10 cellular contexts compared by ENCODE assay signal in the genomic region with DNA sequence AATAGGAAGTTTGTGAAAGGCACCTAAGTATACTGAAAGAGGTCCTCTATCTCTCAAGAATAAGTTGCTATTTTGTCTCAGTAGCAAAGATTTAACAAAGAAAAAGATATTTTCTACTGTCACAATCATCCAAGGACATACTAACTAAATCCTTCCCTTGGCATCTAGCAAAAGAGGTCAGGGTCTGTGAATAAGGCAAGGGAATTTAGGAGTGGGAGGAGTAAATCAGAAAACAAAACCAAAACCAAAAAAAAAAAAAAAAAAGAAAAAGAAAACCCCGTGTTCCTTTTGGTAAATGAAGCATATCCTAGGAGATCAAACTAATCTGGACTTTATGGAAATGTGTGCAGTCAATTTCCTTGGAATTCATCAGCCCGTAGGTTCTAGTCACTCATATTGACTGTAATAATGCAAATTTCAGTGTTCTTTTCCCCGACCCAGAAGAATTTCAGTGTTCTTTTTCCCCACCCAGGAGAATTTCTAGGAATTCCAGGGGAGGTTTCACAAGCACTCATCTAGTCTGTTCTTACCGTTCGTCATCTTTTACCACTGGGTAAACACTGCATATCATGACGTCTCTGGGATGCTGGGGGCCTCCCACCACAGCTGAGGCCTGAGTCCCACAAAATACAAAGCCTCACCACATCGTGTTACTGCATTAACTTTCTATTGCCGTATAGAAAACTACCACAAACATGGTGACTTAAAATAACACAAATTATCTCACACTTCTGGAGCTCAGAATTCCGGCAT.
DNase-seq lines count a peak whose midpoint lies in the region; ATAC-seq and TF ChIP-seq lines count a peak whose summit lies in the region.
"Had no signal": no experiment of that assay in that cellular context is flagged by ENCODE, and none has a peak within 500 bp of the region (broad histone marks: within the 10 kb centered on the region; RNA-seq: fewer than 3 reads in every experiment).

No MANE protein-coding gene starts in this region.

- no peak for ATAC-seq in memory B cell (ENCODE audit: low read depth)
- ATAC-seq: Panc1 had no signal

- TF ChIP-seq CTCF in MM.1S (IDR thresholded peaks at IDR 0.05; ENCODE audit: low read length) (no peak), choroid plexus epithelial cell (conservative IDR thresholded peaks at IDR 0.05; ENCODE audit: low read depth, low read length) (no peak), uterus (IDR thresholded peaks at IDR 0.05) (no peak)

- TF ChIP-seq POLR2A in uterus (IDR thresholded peaks at IDR 0.05): no peak

- H4K20me1 ChIP-seq in MM.1S (ENCODE audit: insufficient read depth, low read length): no peaks in the 10 kb centered on the region

- H3K9me2 ChIP-seq in MM.1S (replicated peaks; ENCODE audit: insufficient read depth, low read length): no peaks in the 10 kb centered on the region

- H2AFZ ChIP-seq in MM.1S (ENCODE audit: low read length): peak overlapping the region; percentile 99

- H3K27ac ChIP-seq in MM.1S (ENCODE audit: low read length): no peak overlapping the region
- peak overlapping the region; percentile 40 for H3K27ac ChIP-seq in temporal lobe (ENCODE audit: low read depth, low read length)
- H3K27ac ChIP-seq in uterus: peak overlapping the region in 1 of 2 donors; percentile 42
- H3K27ac ChIP-seq: suprapubic skin had no signal

- H3K9me3 ChIP-seq in MM.1S (replicated peaks; ENCODE audit: insufficient read depth, low read length) (no peaks in the 10 kb centered on the region), HAP-1 (no peaks in the 10 kb centered on the region), uterus (no peaks in the 10 kb centered on the region)
- H3K9me3 ChIP-seq: suprapubic skin had no signal

- peak overlapping the region; percentile 60 for H3K4me3 ChIP-seq in MM.1S (ENCODE audit: low read length)
- H3K4me3 ChIP-seq in choroid plexus epithelial cell (ENCODE audit: low read depth, low read length): no peak overlapping the region
- no peak overlapping the region for H3K4me3 ChIP-seq in HAP-1
- peak overlapping the region in 1 of 2 donors; percentile 15 for H3K4me3 ChIP-seq in uterus
- H3K4me3 ChIP-seq: suprapubic skin had no signal

- peaks cover 2% of the 10 kb centered on the region for H3K36me3 Mint-ChIP-seq in memory B cell

- no peaks in the 10 kb centered on the region for H3K79me2 ChIP-seq in MM.1S (ENCODE audit: low read length)

- peaks cover 9% of the 10 kb centered on the region for H3K4me1 ChIP-seq in MM.1S (ENCODE audit: low read length)
- H3K4me1 ChIP-seq in HAP-1: no peaks in the 10 kb centered on the region
- no peaks in the 10 kb centered on the region for H3K4me1 ChIP-seq in uterus

- peak overlapping the region; percentile 47 for H3K4me3 Mint-ChIP-seq in memory B cell

- H3K4me1 Mint-ChIP-seq in memory B cell: peaks cover 2% of the 10 kb centered on the region

- no peaks in the 10 kb centered on the region for H3K36me3 ChIP-seq in MM.1S (replicated peaks; ENCODE audit: insufficient read depth, low read length)
- H3K36me3 ChIP-seq in HAP-1 (replicated peaks): no peaks in the 10 kb centered on the region
- H3K36me3 ChIP-seq in uterus: peaks cover 0 to 3% of the 10 kb centered on the region in 2 donors
- H3K36me3 ChIP-seq: suprapubic skin had no signal

- no peaks in the 10 kb centered on the region for H3K9me3 Mint-ChIP-seq in memory B cell

- in situ Hi-C loops in HAP-1 (cut with MboI; ENCODE audit: low sequenced_read_pairs): loop anchor here (25.0 kb wide), 1 partner anchor 274 kb away; no protein-coding TSS in a partner anchor

- peak; percentile 15 for DNase-seq in MM.1S
- peak; percentile 71 for DNase-seq in choroid plexus epithelial cell (ENCODE audit: low read depth)
- DNase-seq in memory B cell (ENCODE audit: low spot score in 2 of 2): no peak
- no peak for DNase-seq in HAP-1 (ENCODE audit: low spot score in 2 of 2)
- no peak for DNase-seq in uterus
- no peak for DNase-seq in COLO829 (ENCODE audit: low spot score)
- DNase-seq: stimulated activated CD4-positive, alpha-beta T cell treated with anti-CD3 and anti-CD28 coated beads, Interleukin-4, amount 100 ng/mL, for 1 hour had no signal

- H3K27me3 Mint-ChIP-seq in memory B cell: peaks cover 2% of the 10 kb centered on the region

- peak overlapping the region; percentile 51; the same call in 1 of the 2 replicates for H3K9ac ChIP-seq in MM.1S (ENCODE audit: low read length)

- H3K27ac Mint-ChIP-seq in memory B cell: no peak overlapping the region

- H3F3A ChIP-seq in MM.1S (ENCODE audit: insufficient read depth, low read length): no peaks in the 10 kb centered on the region

- peak overlapping the region; percentile 97 for H3K4me2 ChIP-seq in MM.1S (ENCODE audit: low read depth, low read length)

- intact Hi-C loops in uterus (cut with DNase I; ENCODE audit: low total_unique reads): no loop called here

- no peaks in the 10 kb centered on the region for H3K27me3 ChIP-seq in MM.1S (replicated peaks; ENCODE audit: insufficient read depth, low read length)
- H3K27me3 ChIP-seq in HAP-1 (ENCODE audit: low read depth): no peaks in the 10 kb centered on the region
- H3K27me3 ChIP-seq in uterus: no peaks in the 10 kb centered on the region
- H3K27me3 ChIP-seq: suprapubic skin had no signal

Comparison
In these comparisons a context has a peak if more than half of its experiments do, and no peak if none do; other contexts are left out.
1. DNase-seq: peak in MM.1S (single experiment) and choroid plexus epithelial cell (single experiment); none in memory B cell (0 of 2), HAP-1 (0 of 2), uterus (0 of 2) and COLO829 (single experiment).